In genomic region chrX:12899506-12899905, GRCh38 we compare ENCODE assay signal across 20 cellular contexts. TPM values are rescaled to one million over a fixed set of nuclear protein-coding genes. Genes with fewer than 3 reads are reported as not detected.
DNase-seq lines count a peak whose midpoint lies in the region; ATAC-seq, FAIRE-seq and TF ChIP-seq lines count a peak whose summit lies in the region.
"Had no signal": no experiment of that assay in that cellular context is flagged by ENCODE, and none has a peak within 500 bp of the region (broad histone marks: within the 10 kb centered on the region; RNA-seq: fewer than 3 reads in every experiment).

No MANE protein-coding gene starts in this region.

- H3K9ac ChIP-seq in HUES48 (ENCODE audit: low read depth, low read length): peak overlapping the region; percentile 26; the same call in 1 of the 2 replicates
- H3K9ac ChIP-seq in H1 (replicated peaks in 1 of 4; ENCODE audit: extremely low read depth in 1 of 4, low read depth in 3 of 4, low read length in 3 of 4): no peak overlapping the region

- H2AK5ac ChIP-seq in H1 (ENCODE audit: low read depth, low read length): no peak overlapping the region

- no peaks in the 10 kb centered on the region for H3K79me2 ChIP-seq in H1 (ENCODE audit: control insufficient read depth in 1 of 2, insufficient read depth in 2 of 2, low read length in 2 of 2)

- no peaks in the 10 kb centered on the region for H3K27me3 ChIP-seq in HUES48 (ENCODE audit: control insufficient read depth, insufficient read depth, low read length)
- H3K27me3 ChIP-seq in H1 (replicated peaks in 1 of 4; ENCODE audit: control insufficient read depth in 3 of 4, extremely low read depth in 1 of 4, insufficient read depth in 3 of 4, low read length in 3 of 4): no peaks in the 10 kb centered on the region
- H3K27me3 ChIP-seq: BE2C had no signal

- H2BK120ac ChIP-seq in H1 (replicated peaks; ENCODE audit: low read depth, low read length): peak overlapping the region; percentile 61

- no peak overlapping the region for H3K4ac ChIP-seq in H1 (replicated peaks; ENCODE audit: insufficient read length, low read depth, low read length)

- H3K4me1 ChIP-seq in HUES48 (ENCODE audit: control insufficient read depth, insufficient read depth, low read length) (peaks cover 16% of the 10 kb centered on the region), H1 (replicated peaks in 1 of 4; ENCODE audit: control insufficient read depth in 3 of 4, insufficient read depth in 4 of 4, low read length in 3 of 4) (peaks cover 0 to 2% (median 0%) of the 10 kb centered on the region in 4 experiments; a peak in 3 of 7 replicates)
- H3K4me1 ChIP-seq: BE2C, Caco-2, HAP-1 had no signal

- H4K5ac ChIP-seq in H1 (ENCODE audit: insufficient read length, low read depth, low read length): no peak overlapping the region

- CTCF ChIA-PET in H1 (lab: Charles Lee; ENCODE audit: partially characterized antibody): interaction anchor here (1.1 to 3.5 kb wide), 5 partner anchors 12 to 227 kb away, joined by 3 to 28 read pairs (median 5); no protein-coding TSS in a partner anchor

- peak overlapping the region; percentile 73 for H4K91ac ChIP-seq in H1 (replicated peaks; ENCODE audit: insufficient read length, low read length)

- H3K56ac ChIP-seq in H1 (replicated peaks; ENCODE audit: insufficient read length, low read depth, low read length): no peak overlapping the region

- no peak overlapping the region for H2BK12ac ChIP-seq in H1 (ENCODE audit: low read depth, low read length)

- no peaks in the 10 kb centered on the region for H3K79me1 ChIP-seq in H1 (ENCODE audit: low read depth, low read length)

- no peak overlapping the region for H3K23ac ChIP-seq in H1 (ENCODE audit: insufficient read length)

- no peak overlapping the region for H2BK5ac ChIP-seq in H1 (ENCODE audit: low read depth, low read length)

- TF ChIP-seq EP300 in H1 (IDR thresholded peaks at IDR 0.05; ENCODE audit: borderline replicate concordance in 1 of 2, low read depth in 2 of 2, low read length in 2 of 2): no peak

- 53% methylated on average over 3 of the region's 7 CpGs; no CpG with 5 or more reads in 1 of the 2 experiments for WGBS in H1 (ENCODE audit: extremely low coverage in 1 of 2, insufficient coverage in 1 of 2, insufficient read length in 1 of 2, insufficient replicate concordance in 2 of 2, low coverage in 1 of 2, low lambda C conversion rate in 2 of 2, missing lambda C conversion rate in 1 of 2), 2 experiments

- H2BK15ac ChIP-seq in H1 (ENCODE audit: low read length): no peak overlapping the region

- no peak overlapping the region for H3K14ac ChIP-seq in H1 (ENCODE audit: insufficient read length)

- TF ChIP-seq RAD21 in H1 (IDR thresholded peaks at IDR 0.05 in 1 of 2, conservative IDR thresholded peaks at IDR 0.05 in 1 of 2; ENCODE audit: low read depth in 2 of 2, low read length in 2 of 2): no peak

- POLR2A ChIA-PET in H1 (lab: Charles Lee; ENCODE audit: partially characterized antibody): no interaction called here

- peak overlapping the region in 1 of 2 experiments; percentile 24; a peak in 1 of 4 replicates for H3K4me2 ChIP-seq in H1 (ENCODE audit: insufficient read depth in 1 of 2, low read depth in 2 of 2, low read length in 2 of 2)

- no peaks in the 10 kb centered on the region for H3K9me3 ChIP-seq in HUES48 (ENCODE audit: control insufficient read depth, insufficient read depth, low read length)
- peaks cover 0 to 3% of the 10 kb centered on the region in 2 experiments; a peak in 1 of 4 replicates for H3K9me3 ChIP-seq in H1 (ENCODE audit: insufficient read depth in 2 of 2, low read depth in 1 of 2, low read length in 1 of 2)
- H3K9me3 ChIP-seq: BE2C, Caco-2, HAP-1 had no signal

- no peak overlapping the region for H2AFZ ChIP-seq in H1 (ENCODE audit: low read length)

- no peak overlapping the region; the same call in 1 of the 2 replicates for H3K18ac ChIP-seq in H1 (ENCODE audit: extremely low read depth, low read length)

- DNase-seq in H1 (ENCODE audit: low read depth in 1 of 2, low spot score in 2 of 2) (no peak), iPS-NIHi7 (ENCODE audit: extremely low spot score) (peak; percentile 35), T-helper 9 cell (no peak), left cardiac atrium (no peak)
- DNase-seq: ACHN; BE2C; C1 segment of cervical spinal cord; Caco-2; CD4-positive, CD25-positive, alpha-beta regulatory T cell; GDM1; GOT3; KG1 had no signal

- no peak overlapping the region for H4K8ac ChIP-seq in H1 (ENCODE audit: extremely low read depth, insufficient read depth, low read length)

- peak; percentile 58 for FAIRE-seq in H1 (lab: Jason Lieb, UNC)
- FAIRE-seq: A204.1, D721Med, GM18507 had no signal

- H3K36me3 ChIP-seq in HUES48 (ENCODE audit: control insufficient read depth, insufficient read depth, low read length) (no peaks in the 10 kb centered on the region), H1 (ENCODE audit: control insufficient read depth in 2 of 4, insufficient read depth in 4 of 4, low read length in 3 of 4) (no peaks in the 10 kb centered on the region)
- H3K36me3 ChIP-seq: BE2C, HAP-1 had no signal

- intact Hi-C loops in left cardiac atrium (cut with DNase I): loop anchor here in 1 of 2 donors (5.0 kb wide), 1 partner anchor 82 kb away; no protein-coding TSS in a partner anchor

- H4K20me1 ChIP-seq in H1 (replicated peaks in 1 of 2; ENCODE audit: control insufficient read depth in 1 of 2, insufficient read depth in 2 of 2, low read length in 2 of 2): no peaks in the 10 kb centered on the region

- H2BK20ac ChIP-seq in H1 (ENCODE audit: low read length): no peak overlapping the region

- H3K4me3 ChIP-seq in HUES48 (ENCODE audit: low read depth, low read length): 0 out of 2 replicates have a peak overlapping the region, but pooled peaks have one; percentile 5
- no peak overlapping the region for H3K4me3 ChIP-seq in H1 (ENCODE audit: extremely low read depth in 1 of 4, insufficient read depth in 2 of 4, low read depth in 3 of 4, low read length in 4 of 4)
- H3K4me3 ChIP-seq: HAP-1 had no signal

- H3K23me2 ChIP-seq in H1 (ENCODE audit: low read depth, low read length): no peaks in the 10 kb centered on the region

- ATAC-seq in HG03354 (IDR thresholded peaks at IDR 0.05; ENCODE audit: poor library complexity, severe bottlenecking, unreplicated experiment): no peak
- no peak for ATAC-seq in left cardiac atrium

- TF ChIP-seq CTCF in H1 (IDR thresholded peaks at IDR 0.05; ENCODE audit: control extremely low read depth in 1 of 3, insufficient read depth in 1 of 3, low read depth in 1 of 3, low read length in 3 of 3): no peak

- H3K27ac ChIP-seq in HUES48 (ENCODE audit: low read depth, low read length): no peak overlapping the region
- no peak overlapping the region for H3K27ac ChIP-seq in H1 (ENCODE audit: low read depth, low read length)
- H3K27ac ChIP-seq: HL-60 had no signal

- TF ChIP-seq POLR2A in H1 (IDR thresholded peaks at IDR 0.05; ENCODE audit: control extremely low read depth in 1 of 2, low read depth in 2 of 2, low read length in 2 of 2): no peak

TF ChIP-seq in H1, 55 proteins besides CTCF, POLR2A, EP300 and RAD21:
- TF ChIP-seq MAX (IDR thresholded peaks at IDR 0.05) (peak; percentile 49; the same call in 1 of the 2 replicates), CHD1 (IDR thresholded peaks at IDR 0.05; ENCODE audit: low read depth, low read length) (no peak)

RNA-seq across cellular contexts. Expression of gene TLR8, which starts 6.9 kb away (rescaled TPM):
- total RNA-seq in H1 (2021; fragmentation: NEBNext Ultra II Directional; extraction: Animal tissue kit (Norgen Biotek cat#: 25700)): not detected in 2 replicates
- polyA plus RNA-seq in H1 (2011; rRNA removed): not detected in 2 replicates
- polyA plus RNA-seq in H1 (2011; cell fraction: cytosol; rRNA removed): not detected
- polyA plus RNA-seq in H1 (2011; cell fraction: nucleus; rRNA removed): not detected
- not detected in 4 replicates for polyA plus RNA-seq in H1 (2012, experiment 1 of 2)
- not detected for polyA plus RNA-seq in H1 (2012, experiment 2 of 2)
- not detected for polyA plus RNA-seq in H1 (2013, experiment 1 of 2)
- polyA plus RNA-seq in H1 (2013, experiment 2 of 2): not detected
- not detected in 2 replicates for polyA minus RNA-seq in H1 (2011; rRNA and poly(A)+ RNA removed)
- polyA minus RNA-seq in H1 (2011; cell fraction: cytosol; rRNA and poly(A)+ RNA removed): not detected
- polyA minus RNA-seq in H1 (2011; cell fraction: nucleus; rRNA and poly(A)+ RNA removed): not detected
- 1 to 10 TPM; 1.4 to 3.5 TPM for total RNA-seq in left cardiac atrium
- total RNA-seq: Caco-2; CD4-positive, CD25-positive, alpha-beta regulatory T cell; HT1080 had no signal
- polyA plus RNA-seq: CD4-positive, CD25-positive, alpha-beta regulatory T cell had no signal

RNA-seq across cellular contexts. Expression of gene TLR7, which starts 32.6 kb away (rescaled TPM):
- not detected in 2 replicates for total RNA-seq in H1 (2021; fragmentation: NEBNext Ultra II Directional; extraction: Animal tissue kit (Norgen Biotek cat#: 25700))
- polyA plus RNA-seq in H1 (2011; rRNA removed): 0.02 TPM in 1 of 2 replicates, not detected in the other
- 0.01 TPM for polyA plus RNA-seq in H1 (2011; cell fraction: cytosol; rRNA removed)
- polyA plus RNA-seq in H1 (2011; cell fraction: nucleus; rRNA removed): not detected
- polyA plus RNA-seq in H1 (2012, experiment 1 of 2): not detected in 4 replicates
- polyA plus RNA-seq in H1 (2012, experiment 2 of 2): not detected
- polyA plus RNA-seq in H1 (2013, experiment 1 of 2): 0.06 TPM
- polyA plus RNA-seq in H1 (2013, experiment 2 of 2): 0.07 TPM
- 0.06 TPM in 1 of 2 replicates, not detected in the other for polyA minus RNA-seq in H1 (2011; rRNA and poly(A)+ RNA removed)
- polyA minus RNA-seq in H1 (2011; cell fraction: cytosol; rRNA and poly(A)+ RNA removed): not detected
- polyA minus RNA-seq in H1 (2011; cell fraction: nucleus; rRNA and poly(A)+ RNA removed): not detected
- total RNA-seq in left cardiac atrium: under 1 TPM; 0.73 to 0.91 TPM
- total RNA-seq: CD4-positive, CD25-positive, alpha-beta regulatory T cell; HT1080 had no signal
